ENCODE assay signal across 1 cellular context in genomic region chr2:27211943-27212625, GRCh38.
TF ChIP-seq lines count a peak whose summit lies in the region.

Gene ATRAID, plus strand, starts transcription at chr2:27212041. Its CDS starts 328 bp downstream, at chr2:27212369.
Gene SLC5A6, minus strand, starts transcription at chr2:27212268. Its CDS starts 4,618 bp downstream, at chr2:27207650.

TF ChIP-seq in GM23338, 12 proteins besides CTCF, POLR2A, EP300 and RAD21 (continued from another document):
- TF ChIP-seq ZNF462 (CRISPR knock-in tag; IDR thresholded peaks at IDR 0.05) (no peak), CREB1 (CRISPR knock-in tag; IDR thresholded peaks at IDR 0.05; ENCODE audit: low read depth) (peak; percentile 61; the same call in 1 of the 2 replicates), STAT1 (IDR thresholded peaks at IDR 0.05; ENCODE audit: unreplicated experiment) (no peak), POLR2AphosphoS5 (IDR thresholded peaks at IDR 0.05; ENCODE audit: low read depth) (peak; percentile 80), ETS1 (IDR thresholded peaks at IDR 0.05) (peak; percentile 69)
TF ChIP-seq in GM23338: peak in this region for 3.
